8 cellular contexts compared by ENCODE assay signal in genomic region chr1:8423702-8424538, GRCh38.
A peak's percentile ranks its signal among the peaks of the same experiment; 100 is the strongest.
DNase-seq lines count a peak whose midpoint lies in the region; TF ChIP-seq lines count a peak whose summit lies in the region.

No MANE protein-coding gene starts in this region.

- peak overlapping the region; percentile 72 for H3K4me3 ChIP-seq in choroid plexus epithelial cell (ENCODE audit: low read depth, low read length)

- DNase-seq in NCI-H1436 (lab: John Stamatoyannopoulos, UW): peak; percentile 61
- DNase-seq in NCI-H1436 treated with DMSO at 0.1 percent for 48 hours (lab: John Stamatoyannopoulos, UW): no peak
- peak; percentile 63 to 89 (median 85) for DNase-seq in NCI-H1417 (lab: John Stamatoyannopoulos, UW)
- peak; percentile 56 for DNase-seq in activated CD4-positive, CD25-positive, alpha-beta regulatory T cell treated with anti-CD3 and anti-CD28 coated beads, Interleukin-2, amount 50 U/mL, for 72 hours
- peak; percentile 73 for DNase-seq in choroid plexus epithelial cell (ENCODE audit: low read depth)
- peak; percentile 98 for DNase-seq in left kidney (ENCODE audit: low read depth, low spot score)
- DNase-seq in stimulated activated CD4-positive, alpha-beta T cell treated with anti-CD3 and anti-CD28 coated beads, Interleukin-4, amount 100 ng/mL, for 24 hours: peak; percentile 59
- no peak for DNase-seq in SIG-M5 treated with dmso at 0.1 percent for 504 hours (lab: John Stamatoyannopoulos, UW; ENCODE audit: unreplicated experiment)

- no peak for TF ChIP-seq CTCF in choroid plexus epithelial cell (conservative IDR thresholded peaks at IDR 0.05; ENCODE audit: low read depth, low read length)

Comparison
In these comparisons a context has a peak if more than half of its experiments do, and no peak if none do; other contexts are left out.
1. DNase-seq: peak in NCI-H1436 (single experiment), NCI-H1417 (3 of 3), activated CD4-positive, CD25-positive, alpha-beta regulatory T cell treated with anti-CD3 and anti-CD28 coated beads, Interleukin-2, amount 50 U/mL, for 72 hours (single experiment), choroid plexus epithelial cell (single experiment), left kidney (single experiment) and stimulated activated CD4-positive, alpha-beta T cell treated with anti-CD3 and anti-CD28 coated beads, Interleukin-4, amount 100 ng/mL, for 24 hours (single experiment); none in NCI-H1436 treated with DMSO at 0.1 percent for 48 hours (single experiment) and SIG-M5 treated with dmso at 0.1 percent for 504 hours (single experiment).